Comparison of ENCODE assay signal across 8 cellular contexts in genomic region chr16:57689772-57690558, GRCh38. TPM values are rescaled to one million over a fixed set of nuclear protein-coding genes. Genes with fewer than 3 reads are reported as not detected.
DNase-seq lines count a peak whose midpoint lies in the region; ATAC-seq and TF ChIP-seq lines count a peak whose summit lies in the region.

No MANE protein-coding gene starts in this region.

- no peaks in the 10 kb centered on the region for H3K9me2 ChIP-seq in hepatocyte (replicated peaks; ENCODE audit: insufficient read depth)

- no peaks in the 10 kb centered on the region for H3K79me2 ChIP-seq in hepatocyte

- H3K27ac ChIP-seq in hepatocyte (no peak overlapping the region), esophagus squamous epithelium (no peak overlapping the region), foreskin keratinocyte (no peak overlapping the region), A673 (ENCODE audit: low read depth, low read length, poor library complexity, severe bottlenecking) (no peak overlapping the region)

- CTCF ChIA-PET in A673 (lab: Charles Lee), result no interaction called here

- peak overlapping the region; percentile 52 for H3K4me3 Mint-ChIP-seq in T-helper 2 cell treated with Interferon-gamma antibody and Interleukin-4, amounts not matched to agents 5 μg/mL and 100 μg/mL, for 36 hours

- no peaks in the 10 kb centered on the region for H4K20me1 ChIP-seq in hepatocyte (ENCODE audit: insufficient read depth, poor library complexity, severe bottlenecking)

- no TSS peak for BruUV-seq in A673 (replicated peaks; lab: Mats Ljungman, UMichigan)

- H3K9me3 Mint-ChIP-seq in T-helper 2 cell treated with Interferon-gamma antibody and Interleukin-4, amounts not matched to agents 5 μg/mL and 100 μg/mL, for 36 hours, result no peaks in the 10 kb centered on the region

- peaks cover 9% of the 10 kb centered on the region for H3K4me1 ChIP-seq in hepatocyte (ENCODE audit: insufficient read depth)
- H3K4me1 ChIP-seq in esophagus squamous epithelium, result no peaks in the 10 kb centered on the region
- H3K4me1 ChIP-seq in foreskin keratinocyte, result no peaks in the 10 kb centered on the region
- H3K4me1 ChIP-seq in A673 (ENCODE audit: insufficient read depth, low read length, poor library complexity, severe bottlenecking), result no peaks in the 10 kb centered on the region

- no peak overlapping the region for H2AFZ ChIP-seq in hepatocyte

- H3K4me2 ChIP-seq in hepatocyte, result peak overlapping the region; percentile 12

- TF ChIP-seq POLR2A in esophagus squamous epithelium (IDR thresholded peaks at IDR 0.05), result no peak

- no peak overlapping the region for H3K4me3 ChIP-seq in hepatocyte
- H3K4me3 ChIP-seq in esophagus squamous epithelium, result no peak overlapping the region
- H3K4me3 ChIP-seq in A673 (ENCODE audit: low read depth, low read length, poor library complexity, severe bottlenecking), result no peak overlapping the region

- TF ChIP-seq CTCF in hepatocyte (IDR thresholded peaks at IDR 0.05; ENCODE audit: poor library complexity) (no peak), esophagus squamous epithelium (IDR thresholded peaks at IDR 0.05) (no peak), foreskin keratinocyte (conservative IDR thresholded peaks at IDR 0.05) (no peak), A673 (conservative IDR thresholded peaks at IDR 0.05; ENCODE audit: low read depth, low read length) (no peak)

- no peaks in the 10 kb centered on the region for H3K27me3 ChIP-seq in hepatocyte
- H3K27me3 ChIP-seq in esophagus squamous epithelium, result peaks cover 0 to 19% (median 0%) of the 10 kb centered on the region in 4 donors
- H3K27me3 ChIP-seq in foreskin keratinocyte, result peaks cover 7% of the 10 kb centered on the region
- no peaks in the 10 kb centered on the region for H3K27me3 ChIP-seq in A673 (replicated peaks; ENCODE audit: insufficient read depth, low read depth, low read length, poor library complexity)

- H3K36me3 Mint-ChIP-seq in T-helper 2 cell treated with Interferon-gamma antibody and Interleukin-4, amounts not matched to agents 5 μg/mL and 100 μg/mL, for 36 hours (ENCODE audit: low read depth), result no peaks in the 10 kb centered on the region

- H3K4me1 Mint-ChIP-seq in T-helper 2 cell treated with Interferon-gamma antibody and Interleukin-4, amounts not matched to agents 5 μg/mL and 100 μg/mL, for 36 hours (ENCODE audit: low read depth), result peaks cover 27% of the 10 kb centered on the region

- H3K27ac Mint-ChIP-seq in T-helper 2 cell treated with Interferon-gamma antibody and Interleukin-4, amounts not matched to agents 5 μg/mL and 100 μg/mL, for 36 hours, result peak overlapping the region; percentile 85

- no peaks in the 10 kb centered on the region for H3K9me3 ChIP-seq in hepatocyte (ENCODE audit: low read depth)
- H3K9me3 ChIP-seq in esophagus squamous epithelium, result no peaks in the 10 kb centered on the region
- no peaks in the 10 kb centered on the region for H3K9me3 ChIP-seq in A673 (ENCODE audit: low read depth, low read length, poor library complexity, severe bottlenecking)

- DNase-seq in T-helper 2 cell treated with Interferon-gamma antibody and Interleukin-4, amounts not matched to agents 5 μg/mL and 100 μg/mL, for 36 hours (ENCODE audit: low spot score), result peak; percentile 35
- no peak for DNase-seq in hepatocyte (ENCODE audit: low spot score)
- DNase-seq in NCI-H128 (lab: John Stamatoyannopoulos, UW; ENCODE audit: unreplicated experiment), result no peak
- no peak for DNase-seq in esophagus squamous epithelium (lab: John Stamatoyannopoulos, UW)
- DNase-seq in foreskin keratinocyte, result no peak
- DNase-seq in A673 (ENCODE audit: low spot score), result no peak

- intact Hi-C loops in esophagus squamous epithelium (cut with DNase I), result no loop called here
- intact Hi-C loops in A673 (cut with micrococcal nuclease; ENCODE audit: unreplicated experiment), result no loop called here

- POLR2A ChIA-PET in A673 (lab: Charles Lee; ENCODE audit: low non-redundant PET), result no interaction called here

- WGBS in hepatocyte (ENCODE audit: low lambda C conversion rate, missing lambda C conversion rate), result 61% methylated on average over 13 of the region's 13 CpGs
- 56 to 72% methylated on average over 7 to 12 of the region's 13 CpGs for WGBS in esophagus squamous epithelium, 2 donors

- ATAC-seq in GM18519 (IDR thresholded peaks at IDR 0.05; ENCODE audit: low FRiP score, unreplicated experiment) (peak; percentile 62), HG02759 (IDR thresholded peaks at IDR 0.05; ENCODE audit: unreplicated experiment) (peak; percentile 78), foreskin keratinocyte (no peak)

- peaks cover 8% of the 10 kb centered on the region for H3K27me3 Mint-ChIP-seq in T-helper 2 cell treated with Interferon-gamma antibody and Interleukin-4, amounts not matched to agents 5 μg/mL and 100 μg/mL, for 36 hours (ENCODE audit: low read depth)

- H3K36me3 ChIP-seq in hepatocyte (replicated peaks; ENCODE audit: insufficient read depth, low read depth) (no peaks in the 10 kb centered on the region), esophagus squamous epithelium (no peaks in the 10 kb centered on the region), A673 (ENCODE audit: insufficient read depth, low read length, poor library complexity, severe bottlenecking) (no peaks in the 10 kb centered on the region)

RNA-seq across cellular contexts. Expression of gene DRC7, which starts 4.6 kb away (rescaled TPM):
- total RNA-seq in hepatocyte, result 0.27 TPM in 1 of 2 replicates, not detected in the other
- polyA plus RNA-seq in hepatocyte, result 0.93 TPM in 1 of 2 replicates, not detected in the other
- total RNA-seq in esophagus squamous epithelium, result under 1 TPM in 1 of 4 donors, not detected in 3; 0.79 TPM
- not detected in 2 replicates for total RNA-seq in foreskin keratinocyte
- polyA plus RNA-seq in foreskin keratinocyte, result not detected in 2 replicates
- total RNA-seq in A673 (2021), result not detected in 2 replicates

RNA-seq across cellular contexts. Expression of gene ADGRG3, which starts 21.9 kb away (rescaled TPM):
- total RNA-seq in hepatocyte (0.20 TPM in 1 of 2 replicates, not detected in the other), esophagus squamous epithelium (1 to 10 TPM in 3 of 4 donors, not detected in 1; 1.5 to 3.9 (median 2.1) TPM), foreskin keratinocyte (not detected in 2 replicates), A673 (2021) (not detected in 2 replicates)
- polyA plus RNA-seq in hepatocyte (not detected in 2 replicates), foreskin keratinocyte (not detected in 2 replicates)

RNA-seq across cellular contexts. Expression of gene KATNB1, which starts 45.6 kb away (rescaled TPM):
- total RNA-seq in hepatocyte, result 8.9 and 12.3 TPM in 2 replicates
- polyA plus RNA-seq in hepatocyte, result 15.3 and 19.0 TPM in 2 replicates
- 10 to 100 TPM; 16.8 to 30.2 (median 21.0) TPM for total RNA-seq in esophagus squamous epithelium
- total RNA-seq in foreskin keratinocyte, result 37.9 and 39.0 TPM in 2 replicates
- 34.4 and 35.4 TPM in 2 replicates for polyA plus RNA-seq in foreskin keratinocyte
- 55.7 and 58.5 TPM in 2 replicates for total RNA-seq in A673 (2021)
